ENCODE assay signal across 17 cellular contexts in genomic region chr2:37872192-37872545, GRCh38. TPM values are rescaled to one million over a fixed set of nuclear protein-coding genes. Genes with fewer than 3 reads are reported as not detected.
DNase-seq lines count a peak whose midpoint lies in the region; ATAC-seq and TF ChIP-seq lines count a peak whose summit lies in the region.
"Had no signal": no experiment of that assay in that cellular context is flagged by ENCODE, and none has a peak within 500 bp of the region (broad histone marks: within the 10 kb centered on the region; RNA-seq: fewer than 3 reads in every experiment).

No MANE protein-coding gene starts in this region.

- TF ChIP-seq CTCF in left ventricle myocardium inferior (IDR thresholded peaks at IDR 0.05; ENCODE audit: borderline replicate concordance) = no peak
- TF ChIP-seq CTCF in hepatocyte (IDR thresholded peaks at IDR 0.05; ENCODE audit: poor library complexity) = no peak
- TF ChIP-seq CTCF in transverse colon (IDR thresholded peaks at IDR 0.05) = no peak

- peaks cover 11% of the 10 kb centered on the region for H3K27me3 Mint-ChIP-seq in activated T-cell treated with anti-CD3 and anti-CD28 coated beads, Interleukin-2, amount 50 U/mL, for 72 hours (ENCODE audit: low read depth)

- H4K20me1 ChIP-seq in hepatocyte (ENCODE audit: insufficient read depth, poor library complexity, severe bottlenecking) = no peaks in the 10 kb centered on the region

- no peak for TF ChIP-seq EP300 in transverse colon (IDR thresholded peaks at IDR 0.05; ENCODE audit: low read depth)

- peaks cover 87% of the 10 kb centered on the region for H3K4me1 ChIP-seq in left ventricle myocardium inferior
- peaks cover 30% of the 10 kb centered on the region for H3K4me1 ChIP-seq in hepatocyte (ENCODE audit: insufficient read depth)
- peaks cover 5 to 17% (median 11%) of the 10 kb centered on the region in 4 donors for H3K4me1 ChIP-seq in transverse colon

- H3K36me3 ChIP-seq in left ventricle myocardium inferior = no peaks in the 10 kb centered on the region
- H3K36me3 ChIP-seq in hepatocyte (replicated peaks; ENCODE audit: insufficient read depth, low read depth) = no peaks in the 10 kb centered on the region
- no peaks in the 10 kb centered on the region for H3K36me3 ChIP-seq in transverse colon
- H3K36me3 ChIP-seq: cardiac muscle cell, SJSA1 had no signal

- H3K79me2 ChIP-seq in hepatocyte = no peaks in the 10 kb centered on the region

- intact Hi-C loops in left ventricle myocardium inferior (cut with micrococcal nuclease) = no loop called here
- intact Hi-C loops in cardiac septum (cut with DNase I) = loop anchor here (2.0 to 10.0 kb wide), 2 partner anchors 13 to 217 kb away; no protein-coding TSS in a partner anchor
- intact Hi-C loops in transverse colon (cut with DNase I; ENCODE audit: low total_unique reads) = loop anchor here (5.0 kb wide), 1 partner anchor 35 kb away; no protein-coding TSS in a partner anchor

- H3K27ac ChIP-seq in left ventricle myocardium inferior (replicated peaks) (peak overlapping the region; percentile 47), hepatocyte (peak overlapping the region; percentile 56), transverse colon (peak overlapping the region; percentile 36 to 87 (median 78))
- H3K27ac ChIP-seq: cardiac muscle cell, SJSA1, VCaP had no signal

- H3K9me3 Mint-ChIP-seq in activated T-cell treated with anti-CD3 and anti-CD28 coated beads, Interleukin-2, amount 50 U/mL, for 72 hours = no peaks in the 10 kb centered on the region
- H3K9me3 Mint-ChIP-seq: endodermal cell had no signal

- H3K27me3 ChIP-seq in left ventricle myocardium inferior (ENCODE audit: low read depth) (no peaks in the 10 kb centered on the region), hepatocyte (no peaks in the 10 kb centered on the region), transverse colon (no peaks in the 10 kb centered on the region)
- H3K27me3 ChIP-seq: cardiac muscle cell, SJSA1 had no signal

- H3K4me2 ChIP-seq in hepatocyte = no peak overlapping the region

- in situ Hi-C loops in transverse colon (cut with MboI; ENCODE audit: low pct_ligation_motif_present in 1 of 4, low pct_unique_long_range_greater_than_20kb in 1 of 4, low sequenced_read_pairs in 3 of 4) = no loop called here

- 73% methylated on average over 3 of the region's 3 CpGs for WGBS in hepatocyte (ENCODE audit: low lambda C conversion rate, missing lambda C conversion rate)
- WGBS in transverse colon (ENCODE audit: low coverage in 1 of 2), 2 donors = 62 to 86% methylated on average over 2 to 3 of the region's 3 CpGs

- no peak for TF ChIP-seq POLR2A in transverse colon (IDR thresholded peaks at IDR 0.05)

- no peaks in the 10 kb centered on the region for H3K9me2 ChIP-seq in hepatocyte (replicated peaks; ENCODE audit: insufficient read depth)

- peak overlapping the region; percentile 83 to 91 for H3K4me3 Mint-ChIP-seq in activated T-cell treated with anti-CD3 and anti-CD28 coated beads, Interleukin-2, amount 50 U/mL, for 72 hours
- H3K4me3 Mint-ChIP-seq: B cell, endodermal cell had no signal

- peaks cover 56% of the 10 kb centered on the region for H3K4me1 Mint-ChIP-seq in activated T-cell treated with anti-CD3 and anti-CD28 coated beads, Interleukin-2, amount 50 U/mL, for 72 hours (ENCODE audit: low read depth)
- H3K4me1 Mint-ChIP-seq: B cell had no signal

- no peaks in the 10 kb centered on the region for H3K9me3 ChIP-seq in left ventricle myocardium inferior (replicated peaks)
- H3K9me3 ChIP-seq in hepatocyte (ENCODE audit: low read depth) = no peaks in the 10 kb centered on the region
- H3K9me3 ChIP-seq in transverse colon = no peaks in the 10 kb centered on the region
- H3K9me3 ChIP-seq: SJSA1 had no signal

- H2AFZ ChIP-seq in hepatocyte = no peak overlapping the region

- no peaks in the 10 kb centered on the region for H3K36me3 Mint-ChIP-seq in activated T-cell treated with anti-CD3 and anti-CD28 coated beads, Interleukin-2, amount 50 U/mL, for 72 hours (ENCODE audit: insufficient read depth in 2 of 2)

- peak overlapping the region; percentile 99 for H3K27ac Mint-ChIP-seq in activated T-cell treated with anti-CD3 and anti-CD28 coated beads, Interleukin-2, amount 50 U/mL, for 72 hours
- H3K27ac Mint-ChIP-seq: B cell, endodermal cell had no signal

- H3K4me3 ChIP-seq in left ventricle myocardium inferior = no peak overlapping the region
- H3K4me3 ChIP-seq in hepatocyte = no peak overlapping the region
- H3K4me3 ChIP-seq in transverse colon = no peak overlapping the region
- H3K4me3 ChIP-seq: cardiac muscle cell, SJSA1 had no signal

- no peak for ATAC-seq in activated T-cell treated with anti-CD3 and anti-CD28 coated beads, Interleukin-2, amount 50 U/mL, for 72 hours (replicated peaks in 1 of 2)
- no peak for ATAC-seq in HG02885 (IDR thresholded peaks at IDR 0.05; ENCODE audit: poor library complexity, unreplicated experiment)

- DNase-seq in left ventricle myocardium inferior (no peak), cardiac septum (ENCODE audit: low spot score) (no peak), hepatocyte (ENCODE audit: low spot score) (no peak), transverse colon (no peak), NCI-H1436 treated with DMSO at 0.1 percent for 48 hours (lab: John Stamatoyannopoulos, UW) (no peak), hippocampal formation (lab: John Stamatoyannopoulos, UW) (no peak)
- DNase-seq in activated T-cell treated with anti-CD3 and anti-CD28 coated beads, Interleukin-2, amount 50 U/mL, for 72 hours = no peak
- DNase-seq: DMS79 treated with DMSO at 0.1 percent for 48 hours; endodermal cell; glutamatergic neuron; MM.1S; stimulated activated CD4-positive, alpha-beta T cell treated with anti-CD3 and anti-CD28 coated beads, Interleukin-1b, Interleukin-23, amount 100 ng/mL, for 48 hours had no signal

RNA-seq across cellular contexts. Expression of gene RMDN2, which starts 52.9 kb away (rescaled TPM):
- total RNA-seq in left ventricle myocardium inferior (6.5 TPM), cardiac septum (4.8 TPM), hepatocyte (14.6 and 16.5 TPM in 2 replicates), transverse colon (10 to 100 TPM; 12.3 to 48.3 (median 28.9) TPM)
- 1 to 10 TPM; 1.4 to 2.6 TPM for total RNA-seq in activated T-cell treated with anti-CD3 and anti-CD28 coated beads, Interleukin-2, amount 50 U/mL, for 72 hours
- 7.8 and 9.3 TPM in 2 replicates for polyA plus RNA-seq in hepatocyte
